8 cellular contexts compared by ENCODE assay signal in the genomic region with DNA sequence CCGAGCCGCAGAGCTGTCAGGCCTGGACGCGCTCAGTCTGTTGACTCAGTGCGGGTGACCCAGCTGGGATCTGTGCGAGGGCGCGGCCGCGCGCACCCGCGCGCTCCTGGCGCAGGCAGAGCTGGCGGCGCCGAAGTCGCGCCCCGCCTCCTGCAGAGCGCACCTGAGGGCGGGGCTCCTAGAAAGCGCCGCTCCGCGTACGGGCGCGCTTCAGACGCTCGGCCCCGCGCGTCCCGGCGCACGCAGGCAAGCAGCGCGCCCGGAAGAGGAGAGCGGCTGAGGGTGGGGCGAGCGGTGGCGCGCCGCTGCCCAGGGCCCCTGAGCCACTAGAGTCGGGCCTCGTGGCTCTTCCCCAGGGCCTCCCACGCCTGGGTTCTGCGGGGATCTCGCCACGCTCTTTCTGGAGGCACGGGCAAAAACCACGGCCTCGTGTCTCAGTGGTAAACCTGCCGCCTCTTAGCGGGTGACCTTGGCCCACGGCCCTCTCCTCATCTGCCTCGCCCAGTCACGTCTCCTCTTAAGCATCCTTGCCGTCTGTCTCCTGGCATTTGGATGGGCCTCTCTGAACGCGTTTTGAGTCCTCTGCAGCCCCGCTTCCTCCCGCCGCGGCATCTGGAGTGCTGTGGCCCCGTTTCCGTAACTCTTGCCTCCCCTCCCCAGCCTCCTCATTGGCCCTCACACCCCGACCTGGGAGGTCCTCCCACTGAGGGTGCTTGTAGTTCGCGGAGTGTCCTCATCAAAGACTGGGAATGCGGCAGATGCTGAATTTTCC.
A peak's percentile ranks its signal among the peaks of the same experiment; 100 is the strongest.
DNase-seq lines count a peak whose midpoint lies in the region; ATAC-seq and TF ChIP-seq lines count a peak whose summit lies in the region.

TSS of gene ABCA5 (minus strand) at position 74 of the 772 bp plus-strand sequence. CDS start 12,718 bp downstream, outside the sequence.

- ATAC-seq in GM19025 (IDR thresholded peaks at IDR 0.05; ENCODE audit: low read depth, unreplicated experiment) (peak; percentile 95), HG03280 (IDR thresholded peaks at IDR 0.05; ENCODE audit: unreplicated experiment) (peak; percentile 97)

- DNase-seq in AG09309 (ENCODE audit: low read depth) (peak; percentile 33), NCI-H345 treated with DMSO at 0.1 percent for 48 hours (lab: John Stamatoyannopoulos, UW; ENCODE audit: unreplicated experiment) (peak; percentile 64), choroid plexus epithelial cell (ENCODE audit: low read depth) (peak; percentile 94), kidney glomerular epithelial cell (lab: John Stamatoyannopoulos, UW) (peak; percentile 86)
- DNase-seq in activated CD4-positive, alpha-beta T cell treated with anti-CD3 and anti-CD28 coated beads for 4 hours, result peak; percentile 84 to 87
- DNase-seq in stimulated activated CD4-positive, alpha-beta T cell treated with anti-CD3 and anti-CD28 coated beads, Interleukin-15, amount 100 ng/mL, for 48 hours (ENCODE audit: low read depth in 2 of 2), result peak; percentile 77 to 86

- H3K4me3 ChIP-seq in AG09309 (ENCODE audit: control insufficient read depth, low read depth, low read length) (peak within 1 kb of the TSS; percentile 51), choroid plexus epithelial cell (ENCODE audit: low read depth, low read length) (peak within 1 kb of the TSS; percentile 81)

- TF ChIP-seq CTCF in AG09309 (IDR thresholded peaks at IDR 0.05; ENCODE audit: control insufficient read depth, insufficient read depth, low read depth, low read length, missing control alignments), result no peak
- no peak for TF ChIP-seq CTCF in choroid plexus epithelial cell (conservative IDR thresholded peaks at IDR 0.05; ENCODE audit: low read depth, low read length)

Comparison
In these comparisons a context has a peak if more than half of its experiments do, and no peak if none do; other contexts are left out.
1. Peak in every context shown above with its lines: DNase-seq, ATAC-seq and H3K4me3 ChIP-seq.
2. DNase-seq: peak in every context shown above with its lines; median percentile 94 in choroid plexus epithelial cell; 86 in kidney glomerular epithelial cell; 86 in activated CD4-positive, alpha-beta T cell treated with anti-CD3 and anti-CD28 coated beads for 4 hours; 82 in stimulated activated CD4-positive, alpha-beta T cell treated with anti-CD3 and anti-CD28 coated beads, Interleukin-15, amount 100 ng/mL, for 48 hours; 64 in NCI-H345 treated with DMSO at 0.1 percent for 48 hours; 33 in AG09309.